2 cellular contexts compared by ENCODE assay signal in the genomic region with DNA sequence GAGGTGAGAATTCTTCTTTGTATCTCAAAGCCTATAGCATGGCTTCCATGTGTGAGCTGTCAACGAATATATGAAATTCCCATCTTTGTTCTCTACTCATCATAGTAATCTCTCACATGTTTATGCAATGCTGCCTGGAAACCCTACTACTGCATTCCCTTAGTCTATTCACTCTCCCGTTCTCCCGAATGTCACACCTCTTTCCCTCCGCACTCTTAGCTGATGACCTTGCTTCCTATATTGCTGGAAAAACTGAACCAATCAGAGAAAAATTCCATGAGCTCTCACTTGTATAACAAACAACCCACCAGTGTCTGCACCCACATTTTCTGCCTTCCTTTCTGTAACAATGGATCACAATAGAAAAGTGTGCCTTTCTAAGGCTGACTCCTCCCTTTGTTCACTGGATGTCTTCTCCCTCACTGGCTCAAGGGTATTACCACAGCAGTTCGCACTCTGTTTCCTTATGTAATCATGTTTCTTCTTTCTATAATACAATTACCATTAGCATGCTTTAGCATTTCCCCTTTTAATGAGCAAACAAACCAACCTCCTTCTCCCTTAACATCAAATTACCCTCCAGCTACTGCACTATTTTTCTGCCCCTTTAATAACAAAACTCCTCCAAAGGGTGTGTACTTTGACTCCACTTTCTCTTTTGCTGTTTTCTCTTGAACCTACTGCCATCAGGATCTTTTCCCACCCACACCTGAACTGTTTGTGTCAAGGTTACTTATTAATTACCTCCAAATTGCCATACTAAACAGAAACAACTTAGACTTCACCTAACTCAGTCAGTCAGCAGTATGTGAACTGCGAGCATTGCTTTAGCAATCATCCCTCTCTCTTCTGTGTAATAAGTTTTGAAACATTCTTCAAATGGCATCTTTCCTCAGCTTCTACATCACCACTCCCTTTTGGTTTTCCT.
TF ChIP-seq lines count a peak whose summit lies in the region.

No MANE protein-coding gene starts in this region.

TF ChIP-seq in H1, 55 proteins besides CTCF, POLR2A, EP300 and RAD21:
- TF ChIP-seq ASH2L (IDR thresholded peaks at IDR 0.05; ENCODE audit: low read length) (no peak), HDAC6 (IDR thresholded peaks at IDR 0.05; ENCODE audit: low read depth, low read length) (no peak), MAX (IDR thresholded peaks at IDR 0.05) (no peak), CBX8 (IDR thresholded peaks at IDR 0.05; ENCODE audit: borderline replicate concordance, low read depth, low read length) (no peak)

TF ChIP-seq in HepG2, 621 proteins besides CTCF, POLR2A, EP300 and RAD21:
- TF ChIP-seq SRF (IDR thresholded peaks at IDR 0.05; ENCODE audit: low read depth, low read length) (no peak), ZSCAN12 (CRISPR knock-in tag; IDR thresholded peaks at IDR 0.05) (no peak), CC2D1A (CRISPR knock-in tag; IDR thresholded peaks at IDR 0.05) (no peak), HMGA1 (CRISPR knock-in tag; conservative IDR thresholded peaks at IDR 0.05) (no peak), PAF1 (CRISPR knock-in tag; IDR thresholded peaks at IDR 0.05) (no peak), NFATC3 (CRISPR knock-in tag; IDR thresholded peaks at IDR 0.05) (no peak), REPIN1 (CRISPR knock-in tag; IDR thresholded peaks at IDR 0.05; ENCODE audit: borderline replicate concordance, low read depth) (no peak), ZNF337 (CRISPR knock-in tag; IDR thresholded peaks at IDR 0.05; ENCODE audit: borderline replicate concordance, low read depth) (no peak), HOXD1 (CRISPR knock-in tag; IDR thresholded peaks at IDR 0.05) (no peak), SOX5 (CRISPR knock-in tag; IDR thresholded peaks at IDR 0.05; ENCODE audit: borderline replicate concordance) (no peak), ZNF329 (CRISPR knock-in tag; IDR thresholded peaks at IDR 0.05; ENCODE audit: low read depth) (no peak)
